In genomic region chr1:104468282-104468681, GRCh38 we compare ENCODE assay signal across 18 cellular contexts.
DNase-seq lines count a peak whose midpoint lies in the region; ATAC-seq and TF ChIP-seq lines count a peak whose summit lies in the region.
"Had no signal": no experiment of that assay in that cellular context is flagged by ENCODE, and none has a peak within 500 bp of the region (broad histone marks: within the 10 kb centered on the region; RNA-seq: fewer than 3 reads in every experiment).

No MANE protein-coding gene starts in this region.

- TF ChIP-seq CTCF in Calu3 (IDR thresholded peaks at IDR 0.05; ENCODE audit: unreplicated experiment): no peak
- TF ChIP-seq CTCF in heart right ventricle (IDR thresholded peaks at IDR 0.05): no peak

- no peak overlapping the region for H2BK15ac ChIP-seq in mesenchymal stem cell (ENCODE audit: low read depth, poor library complexity, severe bottlenecking)

- intact Hi-C loops in Calu3 (cut with micrococcal nuclease; ENCODE audit: unreplicated experiment): no loop called here
- intact Hi-C loops in cardiac septum (cut with DNase I): no loop called here
- intact Hi-C loops in heart right ventricle (cut with DNase I): no loop called here

- peaks cover 6% of the 10 kb centered on the region for H3K4me1 Mint-ChIP-seq in Calu3 (ENCODE audit: low read depth, unreplicated experiment)
- H3K4me1 Mint-ChIP-seq: T-helper 17 cell had no signal

- no peak overlapping the region for H2BK12ac ChIP-seq in mesenchymal stem cell (ENCODE audit: low read length in 2 of 2)

- H3K36me3 ChIP-seq in mesenchymal stem cell (ENCODE audit: control insufficient read depth in 1 of 2, insufficient read depth in 2 of 2, low read depth in 1 of 2, low read length in 2 of 2) (no peaks in the 10 kb centered on the region), heart right ventricle (no peaks in the 10 kb centered on the region)
- H3K36me3 ChIP-seq: spleen had no signal

- BruUV-seq in Calu3 (replicated peaks; lab: Mats Ljungman, UMichigan): no TSS peak

- no peak overlapping the region for H2AK5ac ChIP-seq in mesenchymal stem cell (ENCODE audit: low read length, severe bottlenecking)

- no peak overlapping the region for H3K9ac ChIP-seq in mesenchymal stem cell (ENCODE audit: low read length)
- H3K9ac ChIP-seq: GM23248 had no signal

- H3K14ac ChIP-seq in mesenchymal stem cell (ENCODE audit: low read length in 2 of 2): no peak overlapping the region

- no peaks in the 10 kb centered on the region for H3K79me1 ChIP-seq in mesenchymal stem cell (replicated peaks; ENCODE audit: low read length, poor library complexity, severe bottlenecking)

- H3K4me1 ChIP-seq in mesenchymal stem cell (ENCODE audit: control insufficient read depth, insufficient read depth, low read depth, low read length): no peaks in the 10 kb centered on the region
- no peaks in the 10 kb centered on the region for H3K4me1 ChIP-seq in heart right ventricle
- H3K4me1 ChIP-seq: spleen had no signal

- peak overlapping the region; percentile 64 for H3K4me3 Mint-ChIP-seq in Calu3 (ENCODE audit: low read depth, unreplicated experiment)
- H3K4me3 Mint-ChIP-seq: activated T-cell treated with anti-CD3 and anti-CD28 coated beads, Interleukin-2, amount 50 U/mL, for 24 hours; CD8-positive, alpha-beta T cell; T-helper 17 cell had no signal

- no peak overlapping the region for H2BK5ac ChIP-seq in mesenchymal stem cell (ENCODE audit: low read depth, low read length, poor library complexity, severe bottlenecking)

- no peak overlapping the region for H4K8ac ChIP-seq in mesenchymal stem cell (ENCODE audit: low read length)

- H3K27me3 ChIP-seq in mesenchymal stem cell (ENCODE audit: control insufficient read depth in 1 of 2, insufficient read depth in 1 of 2, low read length in 2 of 2) (no peaks in the 10 kb centered on the region), heart right ventricle (no peaks in the 10 kb centered on the region)
- H3K27me3 ChIP-seq: spleen had no signal

- H3K4me3 ChIP-seq in mesenchymal stem cell (ENCODE audit: insufficient read depth in 1 of 2, low read depth in 1 of 2, low read length in 2 of 2): no peak overlapping the region
- no peak overlapping the region for H3K4me3 ChIP-seq in heart right ventricle
- H3K4me3 ChIP-seq: GM23248, spleen had no signal

- no peak overlapping the region for H3K23ac ChIP-seq in mesenchymal stem cell (ENCODE audit: low read length in 2 of 2)

- H2BK120ac ChIP-seq in mesenchymal stem cell (ENCODE audit: low read depth, low read length): no peak overlapping the region

- peaks cover 22% of the 10 kb centered on the region for H3K9me3 ChIP-seq in mesenchymal stem cell (ENCODE audit: control insufficient read depth, low read length)
- peaks cover 0 to 62% (median 0%) of the 10 kb centered on the region in 11 donors for H3K9me3 ChIP-seq in heart right ventricle

- DNase-seq in Calu3: no peak
- DNase-seq in NOMO-1 treated with DMSO at 0.1 percent for 48 hours (lab: John Stamatoyannopoulos, UW; ENCODE audit: unreplicated experiment): peak; percentile 33
- DNase-seq in mesenchymal stem cell: no peak
- no peak for DNase-seq in cardiac septum (ENCODE audit: low spot score)
- no peak for DNase-seq in cortex of kidney (lab: John Stamatoyannopoulos, UW)
- no peak for DNase-seq in heart right ventricle
- DNase-seq: activated CD4-positive, alpha-beta T cell treated with anti-CD3 and anti-CD28 coated beads for 48 hours; activated T-cell treated with anti-CD3 and anti-CD28 coated beads, Interleukin-2, amount 50 U/mL, for 24 hours; CD8-positive, alpha-beta T cell; GM23248; NCI-H1105 treated with DMSO at 0.1 percent for 48 hours; NCI-H446; spleen; substantia nigra; T-helper 17 cell had no signal

- H3K36me3 Mint-ChIP-seq in Calu3 (ENCODE audit: insufficient read depth, unreplicated experiment): no peaks in the 10 kb centered on the region
- H3K36me3 Mint-ChIP-seq: CD8-positive, alpha-beta T cell had no signal

- no peak overlapping the region for H3K4me2 ChIP-seq in mesenchymal stem cell (ENCODE audit: low read length, poor library complexity, severe bottlenecking)

- no peak overlapping the region for H3K27ac ChIP-seq in mesenchymal stem cell (ENCODE audit: low read length, poor library complexity, severe bottlenecking)
- no peak overlapping the region for H3K27ac ChIP-seq in heart right ventricle
- H3K27ac ChIP-seq: epithelial cell of prostate, GM23248, spleen had no signal

- no peak overlapping the region for H3K4ac ChIP-seq in mesenchymal stem cell (ENCODE audit: low read depth in 1 of 2, low read length in 2 of 2)

- no peak overlapping the region for H2AFZ ChIP-seq in mesenchymal stem cell (ENCODE audit: low read depth, low read length)
- H2AFZ ChIP-seq: GM23248 had no signal

- H3K27me3 Mint-ChIP-seq in Calu3 (ENCODE audit: unreplicated experiment): no peaks in the 10 kb centered on the region
- H3K27me3 Mint-ChIP-seq: activated T-cell treated with anti-CD3 and anti-CD28 coated beads, Interleukin-2, amount 50 U/mL, for 24 hours; T-helper 17 cell had no signal

- peak overlapping the region; percentile 85 for H3K27ac Mint-ChIP-seq in Calu3 (ENCODE audit: unreplicated experiment)
- H3K27ac Mint-ChIP-seq: activated T-cell treated with anti-CD3 and anti-CD28 coated beads, Interleukin-2, amount 50 U/mL, for 24 hours; CD8-positive, alpha-beta T cell; T-helper 17 cell had no signal

- no peak overlapping the region for H4K91ac ChIP-seq in mesenchymal stem cell (ENCODE audit: low read length)

- no peak overlapping the region for H3K18ac ChIP-seq in mesenchymal stem cell (ENCODE audit: low read depth in 1 of 2, low read length in 2 of 2)

- CTCF ChIA-PET in Calu3 (lab: Charles Lee): no interaction called here

- 96% methylated on average over 4 of the region's 4 CpGs for WGBS in mesenchymal stem cell
- WGBS in heart right ventricle, 2 donors: 80 to 85% methylated on average over 4 of the region's 4 CpGs

- ATAC-seq in GM19463 (IDR thresholded peaks at IDR 0.05; ENCODE audit: unreplicated experiment): peak; percentile 59
- ATAC-seq in HG03135 (IDR thresholded peaks at IDR 0.05; ENCODE audit: unreplicated experiment): peak; percentile 57
- ATAC-seq in heart right ventricle: no peak
- ATAC-seq: CD8-positive, alpha-beta T cell; T-helper 17 cell had no signal

- H3K9me3 Mint-ChIP-seq in Calu3 (ENCODE audit: low read depth, unreplicated experiment): peaks cover 5% of the 10 kb centered on the region

Comparison
In these comparisons a context has a peak if more than half of its experiments do, and no peak if none do; other contexts are left out.
1. ATAC-seq: peak in GM19463 (single experiment) and HG03135 (single experiment); none in heart right ventricle (0 of 8).